8 cellular contexts compared by ENCODE assay signal in the genomic region with DNA sequence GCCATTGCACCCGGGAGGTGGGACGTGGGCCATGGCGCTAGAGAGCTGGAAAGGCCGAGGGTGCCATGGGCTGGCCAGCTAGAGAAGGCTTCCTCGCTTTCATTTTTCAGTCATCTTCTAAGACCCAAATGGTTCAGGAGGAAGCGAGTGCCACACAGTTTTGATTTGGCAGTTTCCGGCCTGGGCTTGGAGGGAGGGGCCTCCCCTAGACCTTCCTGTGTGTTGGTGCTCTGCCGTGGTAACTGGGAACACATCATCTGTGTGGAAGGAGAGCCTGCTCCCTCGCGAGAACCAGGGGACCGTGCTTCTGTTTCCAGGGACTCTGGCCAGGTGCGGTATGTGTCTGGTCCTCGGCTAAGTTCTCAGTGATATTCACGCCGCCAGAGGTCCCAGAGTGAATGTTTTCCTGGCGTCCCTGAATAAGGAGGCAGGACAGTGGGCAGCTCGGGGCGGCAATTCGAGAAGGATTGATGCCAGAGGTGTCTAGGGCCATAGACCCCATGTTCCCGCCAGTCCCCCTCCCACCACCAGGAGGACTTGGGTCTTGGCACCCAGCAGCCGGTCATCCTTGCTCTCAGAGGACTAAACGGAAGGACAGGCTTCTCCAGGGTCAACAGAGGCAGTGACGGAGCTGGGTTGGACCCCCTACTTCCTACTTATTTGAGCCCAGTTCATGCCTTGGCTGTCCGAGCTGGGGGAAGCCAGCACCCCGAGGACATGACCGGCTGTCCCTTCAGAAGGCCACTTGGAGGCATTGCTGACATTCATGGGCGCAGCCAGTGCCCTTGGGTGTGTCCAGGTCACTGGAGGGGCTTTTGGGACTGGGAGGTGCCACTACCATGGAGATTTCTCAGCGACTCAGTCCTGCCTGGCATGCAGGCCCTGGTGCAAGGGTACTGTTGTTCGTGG. TPM values are rescaled to one million over a fixed set of nuclear protein-coding genes. Genes with fewer than 3 reads are reported as not detected.
DNase-seq lines count a peak whose midpoint lies in the region; ATAC-seq lines count a peak whose summit lies in the region.

No MANE protein-coding gene starts in this region.

- H3K9me3 ChIP-seq in effector memory CD4-positive, alpha-beta T cell (ENCODE audit: control insufficient read depth, low read length): no peaks in the 10 kb centered on the region

- H3K4me3 Mint-ChIP-seq in activated CD4-positive, alpha-beta memory T cell treated with anti-CD3 and anti-CD28 coated beads, Interleukin-2, amount 10 ng/mL, durations not matched to agents 7 days and 5 days: peak overlapping the region; percentile 99

- POLR2A ChIA-PET in activated CD4-positive, alpha-beta memory T cell treated with anti-CD3 and anti-CD28 coated beads, Interleukin-2, amount 10 ng/mL, durations not matched to agents 7 days and 5 days (lab: Charles Lee): interaction anchor here (0.7 to 5.8 kb wide), 9 partner anchors 7 to 39 kb away, joined by 3 to 136 read pairs (median 4); no protein-coding TSS in a partner anchor

- peaks cover 32% of the 10 kb centered on the region for H3K36me3 Mint-ChIP-seq in activated CD4-positive, alpha-beta memory T cell treated with anti-CD3 and anti-CD28 coated beads, Interleukin-2, amount 10 ng/mL, durations not matched to agents 7 days and 5 days (ENCODE audit: low read depth)

- peak overlapping the region; percentile 99 for H3K27ac Mint-ChIP-seq in activated CD4-positive, alpha-beta memory T cell treated with anti-CD3 and anti-CD28 coated beads, Interleukin-2, amount 10 ng/mL, durations not matched to agents 7 days and 5 days

- H3K4me1 ChIP-seq in effector memory CD4-positive, alpha-beta T cell (ENCODE audit: control insufficient read depth, insufficient read depth, low read length, poor library complexity, severe bottlenecking): peaks cover 31% of the 10 kb centered on the region

- peak overlapping the region; percentile 78 for H3K4me3 ChIP-seq in effector memory CD4-positive, alpha-beta T cell (ENCODE audit: insufficient read depth, low read depth, low read length, poor library complexity, severe bottlenecking)

- no peaks in the 10 kb centered on the region for H3K27me3 Mint-ChIP-seq in activated CD4-positive, alpha-beta memory T cell treated with anti-CD3 and anti-CD28 coated beads, Interleukin-2, amount 10 ng/mL, durations not matched to agents 7 days and 5 days

- no peaks in the 10 kb centered on the region for H3K36me3 ChIP-seq in effector memory CD4-positive, alpha-beta T cell (ENCODE audit: control insufficient read depth, insufficient read depth, low read length)

- peaks cover 34% of the 10 kb centered on the region for H3K4me1 Mint-ChIP-seq in activated CD4-positive, alpha-beta memory T cell treated with anti-CD3 and anti-CD28 coated beads, Interleukin-2, amount 10 ng/mL, durations not matched to agents 7 days and 5 days

- H3K27ac ChIP-seq in effector memory CD4-positive, alpha-beta T cell (ENCODE audit: insufficient read depth, low read length, poor library complexity, severe bottlenecking): peak overlapping the region; percentile 60

- DNase-seq in GM19240 (ENCODE audit: insufficient read length, low spot score) (peak; percentile 30), NCI-H526 (lab: John Stamatoyannopoulos, UW) (no peak), T1000 (lab: John Stamatoyannopoulos, UW) (no peak), HT-29 (ENCODE audit: low spot score) (no peak)
- peak; percentile 83 for DNase-seq in activated CD4-positive, alpha-beta memory T cell treated with anti-CD3 and anti-CD28 coated beads, Interleukin-2, amount 10 ng/mL, durations not matched to agents 7 days and 5 days
- peak; percentile 36 to 63 (median 53) for DNase-seq in effector memory CD4-positive, alpha-beta T cell
- peak; percentile 37 for DNase-seq in stimulated activated CD8-positive, alpha-beta memory T cell treated with anti-CD3 and anti-CD28 coated beads, Interleukin-12 subunit alpha, Interleukin-12 subunit beta, amount 100 ng/mL, for 4 hours (ENCODE audit: low read depth)

- no peaks in the 10 kb centered on the region for H3K27me3 ChIP-seq in effector memory CD4-positive, alpha-beta T cell (replicated peaks; ENCODE audit: control insufficient read depth, insufficient read depth, low read length, poor library complexity, severe bottlenecking)

- CTCF ChIA-PET in activated CD4-positive, alpha-beta memory T cell treated with anti-CD3 and anti-CD28 coated beads, Interleukin-2, amount 10 ng/mL, durations not matched to agents 7 days and 5 days (lab: Charles Lee): interaction anchor here (1.1 to 1.4 kb wide), 3 partner anchors 8 to 32 kb away, joined by 3 to 9 read pairs (median 4); no protein-coding TSS in a partner anchor

- no peak for ATAC-seq in GM19455 (IDR thresholded peaks at IDR 0.05; ENCODE audit: unreplicated experiment)

- H3K9me3 Mint-ChIP-seq in activated CD4-positive, alpha-beta memory T cell treated with anti-CD3 and anti-CD28 coated beads, Interleukin-2, amount 10 ng/mL, durations not matched to agents 7 days and 5 days: no peaks in the 10 kb centered on the region

RNA-seq across cellular contexts. Expression of gene NPHP4, which starts 2.7 kb away (rescaled TPM):
- 10 to 100 TPM; 18.1 to 19.1 TPM for total RNA-seq in activated CD4-positive, alpha-beta memory T cell treated with anti-CD3 and anti-CD28 coated beads, Interleukin-2, amount 10 ng/mL, durations not matched to agents 7 days and 5 days
- 11.0 and 15.8 TPM in 2 replicates for total RNA-seq in HT-29 (2014; rRNA removed; shearing (Covaris generic))

RNA-seq across cellular contexts. Expression of gene KCNAB2, which starts 50.7 kb away (rescaled TPM):
- total RNA-seq in activated CD4-positive, alpha-beta memory T cell treated with anti-CD3 and anti-CD28 coated beads, Interleukin-2, amount 10 ng/mL, durations not matched to agents 7 days and 5 days: 100 to 1,000 TPM; 284 to 286 TPM
- 3.9 and 4.7 TPM in 2 replicates for total RNA-seq in HT-29 (2014; rRNA removed; shearing (Covaris generic))

Comparison
In these comparisons a context has a peak if more than half of its experiments do, and no peak if none do; other contexts are left out.
1. DNase-seq: peak in GM19240 (single experiment), activated CD4-positive, alpha-beta memory T cell treated with anti-CD3 and anti-CD28 coated beads, Interleukin-2, amount 10 ng/mL, durations not matched to agents 7 days and 5 days (single experiment), effector memory CD4-positive, alpha-beta T cell (3 of 3) and stimulated activated CD8-positive, alpha-beta memory T cell treated with anti-CD3 and anti-CD28 coated beads, Interleukin-12 subunit alpha, Interleukin-12 subunit beta, amount 100 ng/mL, for 4 hours (single experiment); none in NCI-H526 (0 of 2), T1000 (single experiment) and HT-29 (single experiment).
2. RNA of gene KCNAB2, which starts 50.7 kb away (total RNA-seq): 284 to 286 TPM in activated CD4-positive, alpha-beta memory T cell treated with anti-CD3 and anti-CD28 coated beads, Interleukin-2, amount 10 ng/mL, durations not matched to agents 7 days and 5 days; 3.9 to 4.7 TPM in HT-29; every median in the first group is over 10 times any median in the second.